Comparison of ENCODE assay signal across 27 cellular contexts in the genomic region with DNA sequence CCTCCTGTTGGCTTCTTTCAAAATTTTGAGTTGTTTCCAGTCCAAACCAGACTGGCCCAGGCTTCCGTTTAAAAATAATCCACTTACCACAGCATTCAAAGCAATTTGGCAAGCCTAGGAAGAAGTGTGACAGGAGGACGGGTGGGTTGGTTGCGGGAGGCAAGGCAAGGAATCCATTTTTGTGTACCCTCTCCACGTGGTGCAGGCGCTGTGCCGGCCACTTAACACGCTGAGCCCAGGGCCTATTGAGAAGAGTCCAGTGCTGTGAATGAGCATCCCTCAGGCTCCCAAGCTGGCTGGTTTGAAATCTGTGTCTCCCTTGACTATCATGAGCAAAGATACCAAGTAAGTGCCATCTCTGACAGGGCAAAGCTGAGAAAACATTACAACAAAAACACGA.
"Had no signal": no experiment of that assay in that cellular context is flagged by ENCODE, and none has a peak within 500 bp of the region (broad histone marks: within the 10 kb centered on the region; RNA-seq: fewer than 3 reads in every experiment).

No MANE protein-coding gene starts in this region.

- H3K9me3 Mint-ChIP-seq: mesothelial cell of epicardium, nephron, type B pancreatic cell had no signal

- H3K36me3 ChIP-seq: esophagus squamous epithelium, heart right ventricle, ovary, sigmoid colon, stomach, tibial artery had no signal

- H3K27ac ChIP-seq: dorsolateral prefrontal cortex, epithelial cell of prostate, esophagus squamous epithelium, heart right ventricle, ovary, psoas muscle, sigmoid colon, stomach, tibial artery had no signal

- H3K36me3 Mint-ChIP-seq: mesothelial cell of epicardium; naive thymus-derived CD4-positive, alpha-beta T cell; stimulated activated effector memory CD8-positive, alpha-beta T cell treated with anti-CD3 and anti-CD28 coated beads, Interleukin-12 subunit alpha, Interleukin-12 subunit beta, amount 100 ng/mL, for 72 hours; type B pancreatic cell had no signal

- H3K27me3 ChIP-seq: esophagus squamous epithelium, heart right ventricle, ovary, sigmoid colon, stomach, tibial artery had no signal

- H3K4me3 Mint-ChIP-seq: mesothelial cell of epicardium; naive thymus-derived CD4-positive, alpha-beta T cell; nephron; stimulated activated effector memory CD8-positive, alpha-beta T cell treated with anti-CD3 and anti-CD28 coated beads, Interleukin-12 subunit alpha, Interleukin-12 subunit beta, amount 100 ng/mL, for 72 hours; type B pancreatic cell had no signal

- H3K27ac Mint-ChIP-seq: mesothelial cell of epicardium; naive thymus-derived CD4-positive, alpha-beta T cell; stimulated activated effector memory CD8-positive, alpha-beta T cell treated with anti-CD3 and anti-CD28 coated beads, Interleukin-12 subunit alpha, Interleukin-12 subunit beta, amount 100 ng/mL, for 72 hours had no signal

- H3K4me3 ChIP-seq: dorsolateral prefrontal cortex, esophagus squamous epithelium, heart right ventricle, lung, mucosa of descending colon, ovary, psoas muscle, sigmoid colon, stomach, tibial artery had no signal

- H3K9me3 ChIP-seq: esophagus squamous epithelium, heart right ventricle, mucosa of descending colon, ovary, psoas muscle, sigmoid colon, stomach, tibial artery had no signal

- H3K4me1 ChIP-seq: psoas muscle, sigmoid colon, stomach, tibial artery had no signal

- ATAC-seq: left ventricle myocardium superior; mucosa of descending colon; naive thymus-derived CD4-positive, alpha-beta T cell; psoas muscle; right cardiac atrium; stimulated activated effector memory CD8-positive, alpha-beta T cell treated with anti-CD3 and anti-CD28 coated beads, Interleukin-12 subunit alpha, Interleukin-12 subunit beta, amount 100 ng/mL, for 72 hours had no signal

- DNase-seq: cerebellar nuclear complex; dorsolateral prefrontal cortex; effector CD4-positive, alpha-beta T cell; esophagus squamous epithelium; foreskin melanocyte; glutamatergic neuron; heart right ventricle; left ventricle myocardium superior; mesenchymal stem cell; mucosa of descending colon; naive thymus-derived CD4-positive, alpha-beta T cell; ovary; posterior cingulate gyrus; psoas muscle; right cardiac atrium; sigmoid colon; stimulated activated CD4-positive, alpha-beta T cell treated with anti-CD3 and anti-CD28 coated beads, Interleukin-2, amount 100 ng/mL, for 24 hours; stimulated activated CD4-positive, alpha-beta T cell treated with anti-CD3 and anti-CD28 coated beads, Interleukin-4, amount 100 ng/mL, for 24 hours; stimulated activated naive CD4-positive, alpha-beta T cell treated with Interleukin-2 at 50 U/mL for 16 hours; stomach; tibial artery had no signal

- H3K4me1 Mint-ChIP-seq: naive thymus-derived CD4-positive, alpha-beta T cell; nephron; stimulated activated effector memory CD8-positive, alpha-beta T cell treated with anti-CD3 and anti-CD28 coated beads, Interleukin-12 subunit alpha, Interleukin-12 subunit beta, amount 100 ng/mL, for 72 hours had no signal
